8 cellular contexts compared by ENCODE assay signal in the genomic region with DNA sequence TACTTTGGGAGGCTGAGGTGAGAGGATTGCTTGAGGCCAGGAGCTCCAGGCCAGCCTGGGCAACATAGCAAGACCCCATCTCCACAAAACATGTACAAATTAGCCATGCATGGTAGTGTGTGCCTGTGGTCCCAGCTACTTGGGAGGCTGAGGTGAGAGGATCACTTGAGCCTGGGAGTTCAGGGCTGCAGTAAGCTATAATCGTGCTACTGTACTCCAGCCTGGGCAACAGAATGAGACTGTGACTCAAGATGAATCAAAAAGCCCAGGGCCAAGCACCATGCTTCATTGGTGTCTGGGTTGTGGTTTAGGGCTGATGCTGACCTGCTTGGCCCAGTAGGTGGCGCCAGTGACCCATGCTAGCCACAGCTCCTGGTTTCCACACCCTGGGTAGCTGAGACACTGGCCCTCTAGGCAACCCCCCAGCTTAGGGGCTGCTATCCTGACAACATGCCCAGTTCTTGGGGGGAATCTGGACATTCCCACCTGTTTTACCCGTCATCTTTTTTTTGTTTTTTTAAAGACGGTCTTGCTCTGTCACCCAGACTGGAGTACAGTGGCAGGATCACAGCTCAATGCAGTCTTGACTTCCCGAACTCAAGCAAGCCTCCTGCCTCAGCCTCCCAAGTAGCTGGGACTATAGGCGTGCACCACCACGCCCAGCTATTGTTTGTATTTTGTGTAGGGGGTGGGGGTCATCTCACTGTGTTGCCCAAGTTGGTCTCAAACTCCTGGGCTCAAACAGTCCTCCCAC.
DNase-seq lines count a peak whose midpoint lies in the region; ATAC-seq, FAIRE-seq and TF ChIP-seq lines count a peak whose summit lies in the region.

No MANE protein-coding gene starts in this region.

- no peak overlapping the region for H3K4me3 ChIP-seq in fibroblast of pulmonary artery (replicated peaks; ENCODE audit: low read depth, low read length)

- ATAC-seq in GM21360 (IDR thresholded peaks at IDR 0.05; ENCODE audit: unreplicated experiment), result no peak

- peak; percentile 97 for TF ChIP-seq CTCF in fibroblast of pulmonary artery (IDR thresholded peaks at IDR 0.05; ENCODE audit: low read length, missing control alignments)

- peak; percentile 86 for FAIRE-seq in RCC 7860 (lab: Jason Lieb, UNC)

- DNase-seq in GDM1 (lab: John Stamatoyannopoulos, UW), result peak; percentile 54
- peak in 72 of 76 experiments; percentile 23 to 89 (median 74) for DNase-seq in HUDEP-2 (lab: John Stamatoyannopoulos, UW; ENCODE audit: unreplicated experiment in 76 of 76)
- peak; percentile 90 for DNase-seq in RCC 7860 (ENCODE audit: low spot score)
- peak; percentile 61 for DNase-seq in activated T-helper 1 cell treated with Interleukin-2 at 50 U/mL for 16 hours (ENCODE audit: low read depth)
- DNase-seq in fibroblast of pulmonary artery (ENCODE audit: low read depth), result peak; percentile 83
- DNase-seq in nucleus accumbens (lab: John Stamatoyannopoulos, UW), result peak in 49 of 56 donors; percentile 6 to 87 (median 52)
- peak; percentile 81 for DNase-seq in superior temporal gyrus (ENCODE audit: extremely low spot score)
